In the genomic region with DNA sequence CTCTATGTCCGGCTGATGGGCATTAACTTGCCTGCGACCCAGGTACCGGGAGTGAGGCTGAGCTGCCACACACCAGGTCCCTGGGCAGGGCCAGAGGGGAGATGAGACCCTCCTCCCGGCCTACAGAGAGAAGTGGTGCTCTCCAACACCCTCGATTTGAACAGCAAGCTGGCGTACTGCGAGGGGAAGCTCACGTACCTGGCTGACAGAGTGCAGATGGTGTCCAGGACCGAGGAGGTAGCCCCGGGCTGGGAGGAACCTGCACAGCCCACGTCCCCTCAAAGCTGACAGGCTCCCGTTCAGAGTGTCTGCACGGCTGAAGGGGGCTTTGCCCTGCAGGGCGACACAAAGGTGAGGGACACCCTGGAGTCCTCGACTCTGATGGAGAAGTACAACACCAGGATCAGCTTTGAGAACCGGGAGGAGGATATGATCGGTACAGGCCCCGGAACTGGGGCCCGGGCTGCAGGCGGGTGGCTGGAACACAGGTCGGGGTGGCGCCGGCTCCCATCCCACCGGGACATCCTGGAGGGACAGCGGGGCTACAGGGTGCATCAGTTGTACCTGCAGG, we compare ENCODE assay signal across 1 cellular context.
TF ChIP-seq lines count a peak whose summit lies in the region.

No MANE protein-coding gene starts in this region.

TF ChIP-seq in HepG2, 621 proteins besides CTCF, POLR2A, EP300 and RAD21:
- TF ChIP-seq POGZ (CRISPR knock-in tag; IDR thresholded peaks at IDR 0.05): no peak
- TF ChIP-seq, protein P1, sequence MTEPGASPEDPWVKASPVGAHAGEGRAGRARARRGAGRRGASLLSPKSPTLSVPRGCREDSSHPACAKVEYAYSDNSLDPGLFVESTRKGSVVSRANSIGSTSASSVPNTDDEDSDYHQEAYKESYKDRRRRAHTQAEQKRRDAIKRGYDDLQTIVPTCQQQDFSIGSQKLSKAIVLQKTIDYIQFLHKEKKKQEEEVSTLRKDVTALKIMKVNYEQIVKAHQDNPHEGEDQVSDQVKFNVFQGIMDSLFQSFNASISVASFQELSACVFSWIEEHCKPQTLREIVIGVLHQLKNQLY (CRISPR knock-in tag; IDR thresholded peaks at IDR 0.05): peak; percentile 7; the same call in 1 of the 2 replicates
- no peak for TF ChIP-seq TARDBP (CRISPR knock-in tag; IDR thresholded peaks at IDR 0.05)
- TF ChIP-seq ZNF678 (CRISPR knock-in tag; IDR thresholded peaks at IDR 0.05): no peak
- TF ChIP-seq ZNF263 (CRISPR knock-in tag; IDR thresholded peaks at IDR 0.05): 0 out of 2 replicates have a peak, but pooled peaks have one; percentile 25
- no peak for TF ChIP-seq FOXA3 (CRISPR knock-in tag; IDR thresholded peaks at IDR 0.05)
- TF ChIP-seq NCOA5 (CRISPR knock-in tag; IDR thresholded peaks at IDR 0.05): no peak
- TF ChIP-seq ZNF383 (CRISPR knock-in tag; IDR thresholded peaks at IDR 0.05; ENCODE audit: borderline replicate concordance): no peak
- no peak for TF ChIP-seq HOXA7 (CRISPR knock-in tag; IDR thresholded peaks at IDR 0.05)
- TF ChIP-seq, protein P2, sequence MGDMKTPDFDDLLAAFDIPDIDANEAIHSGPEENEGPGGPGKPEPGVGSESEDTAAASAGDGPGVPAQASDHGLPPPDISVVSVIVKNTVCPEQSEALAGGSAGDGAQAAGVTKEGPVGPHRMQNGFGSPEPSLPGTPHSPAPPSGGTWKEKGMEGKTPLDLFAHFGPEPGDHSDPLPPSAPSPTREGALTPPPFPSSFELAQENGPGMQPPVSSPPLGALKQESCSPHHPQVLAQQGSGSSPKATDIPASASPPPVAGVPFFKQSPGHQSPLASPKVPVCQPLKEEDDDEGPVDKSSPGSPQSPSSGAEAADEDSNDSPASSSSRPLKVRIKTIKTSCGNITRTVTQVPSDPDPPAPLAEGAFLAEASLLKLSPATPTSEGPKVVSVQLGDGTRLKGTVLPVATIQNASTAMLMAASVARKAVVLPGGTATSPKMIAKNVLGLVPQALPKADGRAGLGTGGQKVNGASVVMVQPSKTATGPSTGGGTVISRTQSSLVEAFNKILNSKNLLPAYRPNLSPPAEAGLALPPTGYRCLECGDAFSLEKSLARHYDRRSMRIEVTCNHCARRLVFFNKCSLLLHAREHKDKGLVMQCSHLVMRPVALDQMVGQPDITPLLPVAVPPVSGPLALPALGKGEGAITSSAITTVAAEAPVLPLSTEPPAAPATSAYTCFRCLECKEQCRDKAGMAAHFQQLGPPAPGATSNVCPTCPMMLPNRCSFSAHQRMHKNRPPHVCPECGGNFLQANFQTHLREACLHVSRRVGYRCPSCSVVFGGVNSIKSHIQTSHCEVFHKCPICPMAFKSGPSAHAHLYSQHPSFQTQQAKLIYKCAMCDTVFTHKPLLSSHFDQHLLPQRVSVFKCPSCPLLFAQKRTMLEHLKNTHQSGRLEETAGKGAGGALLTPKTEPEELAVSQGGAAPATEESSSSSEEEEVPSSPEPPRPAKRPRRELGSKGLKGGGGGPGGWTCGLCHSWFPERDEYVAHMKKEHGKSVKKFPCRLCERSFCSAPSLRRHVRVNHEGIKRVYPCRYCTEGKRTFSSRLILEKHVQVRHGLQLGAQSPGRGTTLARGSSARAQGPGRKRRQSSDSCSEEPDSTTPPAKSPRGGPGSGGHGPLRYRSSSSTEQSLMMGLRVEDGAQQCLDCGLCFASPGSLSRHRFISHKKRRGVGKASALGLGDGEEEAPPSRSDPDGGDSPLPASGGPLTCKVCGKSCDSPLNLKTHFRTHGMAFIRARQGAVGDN (CRISPR knock-in tag; IDR thresholded peaks at IDR 0.05): peak; percentile 10; the same call in 1 of the 2 replicates
- no peak for TF ChIP-seq RCOR2 (CRISPR knock-in tag; IDR thresholded peaks at IDR 0.05)
- TF ChIP-seq ZFX (CRISPR knock-in tag; IDR thresholded peaks at IDR 0.05; ENCODE audit: low read depth): 0 out of 2 replicates have a peak, but pooled peaks have one; percentile 10
- peak; percentile 1; the same call in 1 of the 2 replicates for TF ChIP-seq ZNF605 (CRISPR knock-in tag; IDR thresholded peaks at IDR 0.05)
- no peak for TF ChIP-seq KAT7 (CRISPR knock-in tag; IDR thresholded peaks at IDR 0.05; ENCODE audit: borderline replicate concordance)
- TF ChIP-seq, protein P3, sequence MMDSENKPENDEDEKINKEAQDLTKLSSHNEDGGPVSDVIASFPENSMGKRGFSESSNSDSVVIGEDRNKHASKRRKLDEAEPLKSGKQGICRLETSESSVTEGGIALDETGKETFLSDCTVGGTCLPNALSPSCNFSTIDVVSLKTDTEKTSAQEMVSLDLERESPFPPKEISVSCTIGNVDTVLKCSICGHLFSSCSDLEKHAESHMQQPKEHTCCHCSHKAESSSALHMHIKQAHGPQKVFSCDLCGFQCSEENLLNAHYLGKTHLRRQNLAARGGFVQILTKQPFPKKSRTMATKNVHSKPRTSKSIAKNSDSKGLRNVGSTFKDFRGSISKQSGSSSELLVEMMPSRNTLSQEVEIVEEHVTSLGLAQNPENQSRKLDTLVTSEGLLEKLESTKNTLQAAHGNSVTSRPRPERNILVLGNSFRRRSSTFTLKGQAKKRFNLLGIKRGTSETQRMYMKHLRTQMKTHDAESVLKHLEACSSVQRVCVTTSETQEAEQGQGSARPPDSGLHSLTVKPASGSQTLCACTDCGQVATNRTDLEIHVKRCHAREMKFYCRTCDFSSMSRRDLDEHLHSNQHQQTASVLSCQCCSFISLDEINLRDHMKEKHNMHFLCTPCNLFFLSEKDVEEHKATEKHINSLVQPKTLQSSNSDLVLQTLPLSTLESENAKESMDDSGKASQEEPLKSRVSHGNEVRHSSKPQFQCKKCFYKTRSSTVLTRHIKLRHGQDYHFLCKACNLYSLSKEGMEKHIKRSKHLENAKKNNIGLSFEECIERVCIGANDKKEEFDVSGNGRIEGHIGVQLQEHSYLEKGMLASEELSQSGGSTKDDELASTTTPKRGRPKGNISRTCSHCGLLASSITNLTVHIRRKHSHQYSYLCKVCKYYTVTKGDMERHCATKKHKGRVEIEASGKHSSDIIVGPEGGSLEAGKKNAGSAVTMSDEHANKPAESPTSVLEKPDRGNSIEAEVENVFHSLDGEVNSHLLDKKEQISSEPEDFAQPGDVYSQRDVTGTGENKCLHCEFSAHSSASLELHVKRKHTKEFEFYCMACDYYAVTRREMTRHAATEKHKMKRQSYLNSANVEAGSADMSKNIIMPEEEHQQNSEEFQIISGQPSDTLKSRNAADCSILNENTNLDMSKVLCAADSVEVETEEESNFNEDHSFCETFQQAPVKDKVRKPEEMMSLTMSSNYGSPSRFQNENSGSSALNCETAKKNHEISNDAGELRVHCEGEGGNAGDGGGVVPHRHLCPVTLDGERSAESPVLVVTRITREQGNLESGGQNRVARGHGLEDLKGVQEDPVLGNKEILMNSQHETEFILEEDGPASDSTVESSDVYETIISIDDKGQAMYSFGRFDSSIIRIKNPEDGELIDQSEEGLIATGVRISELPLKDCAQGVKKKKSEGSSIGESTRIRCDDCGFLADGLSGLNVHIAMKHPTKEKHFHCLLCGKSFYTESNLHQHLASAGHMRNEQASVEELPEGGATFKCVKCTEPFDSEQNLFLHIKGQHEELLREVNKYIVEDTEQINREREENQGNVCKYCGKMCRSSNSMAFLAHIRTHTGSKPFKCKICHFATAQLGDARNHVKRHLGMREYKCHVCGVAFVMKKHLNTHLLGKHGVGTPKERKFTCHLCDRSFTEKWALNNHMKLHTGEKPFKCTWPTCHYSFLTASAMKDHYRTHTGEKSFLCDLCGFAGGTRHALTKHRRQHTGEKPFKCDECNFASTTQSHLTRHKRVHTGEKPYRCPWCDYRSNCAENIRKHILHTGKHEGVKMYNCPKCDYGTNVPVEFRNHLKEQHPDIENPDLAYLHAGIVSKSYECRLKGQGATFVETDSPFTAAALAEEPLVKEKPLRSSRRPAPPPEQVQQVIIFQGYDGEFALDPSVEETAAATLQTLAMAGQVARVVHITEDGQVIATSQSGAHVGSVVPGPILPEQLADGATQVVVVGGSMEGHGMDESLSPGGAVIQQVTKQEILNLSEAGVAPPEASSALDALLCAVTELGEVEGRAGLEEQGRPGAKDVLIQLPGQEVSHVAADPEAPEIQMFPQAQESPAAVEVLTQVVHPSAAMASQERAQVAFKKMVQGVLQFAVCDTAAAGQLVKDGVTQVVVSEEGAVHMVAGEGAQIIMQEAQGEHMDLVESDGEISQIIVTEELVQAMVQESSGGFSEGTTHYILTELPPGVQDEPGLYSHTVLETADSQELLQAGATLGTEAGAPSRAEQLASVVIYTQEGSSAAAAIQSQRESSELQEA (CRISPR knock-in tag; IDR thresholded peaks at IDR 0.05; ENCODE audit: not compliant biosample characterization): peak; percentile 4
- TF ChIP-seq PAF1 (CRISPR knock-in tag; IDR thresholded peaks at IDR 0.05): no peak
- TF ChIP-seq RFX5 (IDR thresholded peaks at IDR 0.05; ENCODE audit: low read depth, low read length): no peak
- TF ChIP-seq ZNF326 (CRISPR knock-in tag; IDR thresholded peaks at IDR 0.05; ENCODE audit: borderline replicate concordance): no peak
- 0 out of 2 replicates have a peak, but pooled peaks have one; percentile 16 for TF ChIP-seq ZNF850 (CRISPR knock-in tag; conservative IDR thresholded peaks at IDR 0.05)
- TF ChIP-seq ARID2 (CRISPR knock-in tag; IDR thresholded peaks at IDR 0.05; ENCODE audit: borderline replicate concordance): no peak
- TF ChIP-seq ZNF629 (CRISPR knock-in tag; conservative IDR thresholded peaks at IDR 0.05): no peak
- TF ChIP-seq CAMTA2 (CRISPR knock-in tag; IDR thresholded peaks at IDR 0.05; ENCODE audit: borderline replicate concordance): no peak
TF ChIP-seq in HepG2: peak in this region for 7.
